Comparison of ENCODE assay signal across 1 cellular context in genomic region chr17:81899514-81900166, GRCh38.
TF ChIP-seq lines count a peak whose summit lies in the region.

No MANE protein-coding gene starts in this region.

TF ChIP-seq in HepG2, 621 proteins besides CTCF, POLR2A, EP300 and RAD21:
- TF ChIP-seq ZNF562 (CRISPR knock-in tag; IDR thresholded peaks at IDR 0.05; ENCODE audit: borderline replicate concordance), result 0 out of 2 replicates have a peak, but pooled peaks have one; percentile 12
- no peak for TF ChIP-seq NFATC3 (CRISPR knock-in tag; IDR thresholded peaks at IDR 0.05)
- TF ChIP-seq RBFOX2 (IDR thresholded peaks at IDR 0.05; ENCODE audit: low read depth, low read length), result peak; percentile 56
- TF ChIP-seq ZFX (CRISPR knock-in tag; IDR thresholded peaks at IDR 0.05; ENCODE audit: low read depth), result 0 out of 2 replicates have a peak, but pooled peaks have one; percentile 5
- TF ChIP-seq ZNF768 (CRISPR knock-in tag; IDR thresholded peaks at IDR 0.05), result peak; percentile 18; the same call in 1 of the 2 replicates
- 0 out of 2 replicates have a peak, but pooled peaks have one; percentile 24 for TF ChIP-seq HOXA7 (CRISPR knock-in tag; IDR thresholded peaks at IDR 0.05)
- TF ChIP-seq ZNF563 (CRISPR knock-in tag; IDR thresholded peaks at IDR 0.05), result 0 out of 2 replicates have a peak, but pooled peaks have one; percentile 43
- no peak for TF ChIP-seq HNF1A (IDR thresholded peaks at IDR 0.05; ENCODE audit: low read depth)
- 0 out of 2 replicates have a peak, but pooled peaks have one; percentile 6 for TF ChIP-seq HNF1A (CRISPR knock-in tag; IDR thresholded peaks at IDR 0.05; ENCODE audit: borderline replicate concordance)
- TF ChIP-seq PHF8 (CRISPR knock-in tag; IDR thresholded peaks at IDR 0.05), result no peak
- peak; percentile 49 for TF ChIP-seq AGO2 (optimal IDR thresholded peaks at IDR 0.05; ENCODE audit: low read depth, low read length)
- TF ChIP-seq, protein P1, sequence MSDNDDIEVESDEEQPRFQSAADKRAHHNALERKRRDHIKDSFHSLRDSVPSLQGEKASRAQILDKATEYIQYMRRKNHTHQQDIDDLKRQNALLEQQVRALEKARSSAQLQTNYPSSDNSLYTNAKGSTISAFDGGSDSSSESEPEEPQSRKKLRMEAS (IDR thresholded peaks at IDR 0.05), result 0 out of 2 replicates have a peak, but pooled peaks have one; percentile 21
- peak; percentile 20 for TF ChIP-seq TAF15 (IDR thresholded peaks at IDR 0.05; ENCODE audit: low read depth, low read length, poor library complexity, severe bottlenecking)
- TF ChIP-seq SP4 (CRISPR knock-in tag; IDR thresholded peaks at IDR 0.05), result peak; percentile 42; the same call in 1 of the 2 replicates
- TF ChIP-seq ZNF367 (CRISPR knock-in tag; IDR thresholded peaks at IDR 0.05; ENCODE audit: borderline replicate concordance), result no peak
- no peak for TF ChIP-seq DNMT1 (CRISPR knock-in tag; IDR thresholded peaks at IDR 0.05)
- no peak for TF ChIP-seq MTERF4 (CRISPR knock-in tag; IDR thresholded peaks at IDR 0.05)
- 0 out of 2 replicates have a peak, but pooled peaks have one; percentile 20 for TF ChIP-seq MNT (IDR thresholded peaks at IDR 0.05)
- TF ChIP-seq AGO1 (IDR thresholded peaks at IDR 0.05; ENCODE audit: low read depth, low read length, poor library complexity, severe bottlenecking), result peak; percentile 8
- peak; percentile 24; the same call in 1 of the 2 replicates for TF ChIP-seq NFIB (CRISPR knock-in tag; IDR thresholded peaks at IDR 0.05; ENCODE audit: borderline replicate concordance)
- TF ChIP-seq, protein P2, sequence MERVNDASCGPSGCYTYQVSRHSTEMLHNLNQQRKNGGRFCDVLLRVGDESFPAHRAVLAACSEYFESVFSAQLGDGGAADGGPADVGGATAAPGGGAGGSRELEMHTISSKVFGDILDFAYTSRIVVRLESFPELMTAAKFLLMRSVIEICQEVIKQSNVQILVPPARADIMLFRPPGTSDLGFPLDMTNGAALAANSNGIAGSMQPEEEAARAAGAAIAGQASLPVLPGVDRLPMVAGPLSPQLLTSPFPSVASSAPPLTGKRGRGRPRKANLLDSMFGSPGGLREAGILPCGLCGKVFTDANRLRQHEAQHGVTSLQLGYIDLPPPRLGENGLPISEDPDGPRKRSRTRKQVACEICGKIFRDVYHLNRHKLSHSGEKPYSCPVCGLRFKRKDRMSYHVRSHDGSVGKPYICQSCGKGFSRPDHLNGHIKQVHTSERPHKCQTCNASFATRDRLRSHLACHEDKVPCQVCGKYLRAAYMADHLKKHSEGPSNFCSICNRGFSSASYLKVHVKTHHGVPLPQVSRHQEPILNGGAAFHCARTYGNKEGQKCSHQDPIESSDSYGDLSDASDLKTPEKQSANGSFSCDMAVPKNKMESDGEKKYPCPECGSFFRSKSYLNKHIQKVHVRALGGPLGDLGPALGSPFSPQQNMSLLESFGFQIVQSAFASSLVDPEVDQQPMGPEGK (CRISPR knock-in tag; IDR thresholded peaks at IDR 0.05), result no peak
- 0 out of 2 replicates have a peak, but pooled peaks have one; percentile 0 for TF ChIP-seq ZHX1 (CRISPR knock-in tag; IDR thresholded peaks at IDR 0.05; ENCODE audit: low read depth)
- TF ChIP-seq RFX1 (IDR thresholded peaks at IDR 0.05), result no peak
